29 cellular contexts compared by ENCODE assay signal in the genomic region with DNA sequence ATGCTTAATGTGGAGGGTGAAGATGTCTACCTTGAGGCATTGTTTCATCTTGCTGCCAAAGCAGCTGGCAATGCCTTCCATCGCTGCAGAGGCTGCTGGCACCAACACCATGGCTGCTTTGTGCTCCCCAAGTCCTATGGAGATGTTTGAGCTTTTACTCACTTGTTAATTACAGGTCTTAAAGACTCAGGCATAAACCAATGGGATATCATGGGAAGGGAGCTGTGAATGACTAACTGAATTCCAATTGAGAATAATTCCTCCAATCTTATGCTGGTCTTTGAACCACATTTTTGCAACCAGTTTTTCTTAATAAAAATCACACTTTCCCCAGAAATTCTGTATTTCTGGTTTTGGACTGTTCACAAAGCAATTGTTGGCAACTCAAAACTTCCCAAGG.
"Had no signal": no experiment of that assay in that cellular context is flagged by ENCODE, and none has a peak within 500 bp of the region (broad histone marks: within the 10 kb centered on the region; RNA-seq: fewer than 3 reads in every experiment).

No MANE protein-coding gene starts in this region.

- H3K9me3 ChIP-seq: colonic mucosa, esophagus squamous epithelium, gastrocnemius medialis, left lung, lower lobe of right lung, mucosa of descending colon had no signal

- H3K27me3 Mint-ChIP-seq: dendritic cell treated with granulocyte-macrophage colony-stimulating factor and Interleukin-4, amounts not matched to agents 40 ng/mL and 50 ng/mL, for 4 days; effector memory CD8-positive, alpha-beta T cell had no signal

- H3K4me3 ChIP-seq: colonic mucosa, esophagus squamous epithelium, gastrocnemius medialis, heart right ventricle, left lung, lower lobe of right lung, mucosa of descending colon had no signal

- DNase-seq: cerebellar nuclear complex; colonic mucosa; cortex of kidney; effector CD8-positive, alpha-beta T cell; effector memory CD8-positive, alpha-beta T cell; endodermal cell; erythroblast; esophagus squamous epithelium; foreskin fibroblast; foreskin melanocyte; gastrocnemius medialis; glutamatergic neuron; head of caudate nucleus; heart right ventricle; hypothalamus; immature natural killer cell; islet precursor cell; kidney; kidney glomerular epithelial cell; left cardiac atrium; left lung; left ventricle myocardium superior; lower lobe of right lung; mesenchymal stem cell; mucosa of descending colon had no signal

- H3K27ac ChIP-seq: colonic mucosa, epithelial cell of prostate, esophagus squamous epithelium, gastrocnemius medialis, heart right ventricle, left lung, lower lobe of right lung had no signal

- H3K4me1 Mint-ChIP-seq: endodermal cell, immature natural killer cell, mesothelial cell of epicardium had no signal

- H3K36me3 ChIP-seq: colonic mucosa, esophagus squamous epithelium, gastrocnemius medialis, heart right ventricle, left lung, lower lobe of right lung had no signal

- H3K4me3 Mint-ChIP-seq: dendritic cell treated with granulocyte-macrophage colony-stimulating factor and Interleukin-4, amounts not matched to agents 40 ng/mL and 50 ng/mL, for 4 days; effector memory CD8-positive, alpha-beta T cell; endodermal cell; immature natural killer cell; mesothelial cell of epicardium had no signal

- H3K9me3 Mint-ChIP-seq: endodermal cell, mesothelial cell of epicardium had no signal

- H3K36me3 Mint-ChIP-seq: immature natural killer cell, mesothelial cell of epicardium had no signal

- H3K27ac Mint-ChIP-seq: dendritic cell treated with granulocyte-macrophage colony-stimulating factor and Interleukin-4, amounts not matched to agents 40 ng/mL and 50 ng/mL, for 4 days; effector memory CD8-positive, alpha-beta T cell; endodermal cell; immature natural killer cell; mesothelial cell of epicardium had no signal

- ATAC-seq: effector memory CD8-positive, alpha-beta T cell; esophagus mucosa; gastrocnemius medialis; heart right ventricle; left cardiac atrium; left lung; left ventricle myocardium superior; lower lobe of right lung; mucosa of descending colon had no signal

- H3K27me3 ChIP-seq: colonic mucosa, esophagus squamous epithelium, gastrocnemius medialis, heart right ventricle, left lung had no signal

- H3K4me1 ChIP-seq: colonic mucosa, esophagus squamous epithelium, gastrocnemius medialis, heart right ventricle, left lung, lower lobe of right lung had no signal
